In genomic region chr1:43373034-43373940, GRCh38 we compare ENCODE assay signal across 10 cellular contexts. TPM values are rescaled to one million over a fixed set of nuclear protein-coding genes. Genes with fewer than 3 reads are reported as not detected.
A peak's percentile ranks its signal among the peaks of the same experiment; 100 is the strongest.
DNase-seq lines count a peak whose midpoint lies in the region; ATAC-seq and TF ChIP-seq lines count a peak whose summit lies in the region.
"Had no signal": no experiment of that assay in that cellular context is flagged by ENCODE, and none has a peak within 500 bp of the region (broad histone marks: within the 10 kb centered on the region; RNA-seq: fewer than 3 reads in every experiment).

No MANE protein-coding gene starts in this region.

- H3K27ac ChIP-seq in ascending aorta (peak overlapping the region; percentile 41 to 54), subcutaneous abdominal adipose tissue (ENCODE audit: low read depth, low read length) (peak overlapping the region; percentile 33)
- H3K27ac ChIP-seq: cardiac muscle cell had no signal

- peaks cover 5 to 10% of the 10 kb centered on the region in 2 donors for H3K4me1 ChIP-seq in ascending aorta
- H3K4me1 ChIP-seq in subcutaneous abdominal adipose tissue (ENCODE audit: control insufficient read depth in 5 of 5, insufficient read depth in 5 of 5, low read length in 5 of 5): peaks cover 3 to 20% (median 18%) of the 10 kb centered on the region in 5 donors

- DNase-seq in HFF-Myc (ENCODE audit: extremely low read depth, low read depth) (peak; percentile 35), ascending aorta (ENCODE audit: low spot score in 2 of 2) (no peak), left ventricle myocardium superior (no peak), NCI-H1694 (lab: John Stamatoyannopoulos, UW) (no peak), DMS114 treated with DMSO at 0.1 percent for 48 hours (lab: John Stamatoyannopoulos, UW; ENCODE audit: unreplicated experiment) (no peak), NCI-H345 (lab: John Stamatoyannopoulos, UW) (no peak)
- DNase-seq: NCI-H2081 had no signal

- H3K9me3 ChIP-seq in ascending aorta (no peaks in the 10 kb centered on the region), subcutaneous abdominal adipose tissue (ENCODE audit: control insufficient read depth in 5 of 5, low read length in 5 of 5) (no peaks in the 10 kb centered on the region)

- H3K36me3 ChIP-seq in ascending aorta: peaks cover 0 to 4% of the 10 kb centered on the region in 2 donors
- peaks cover 0 to 10% (median 3%) of the 10 kb centered on the region in 5 donors for H3K36me3 ChIP-seq in subcutaneous abdominal adipose tissue (ENCODE audit: control insufficient read depth in 5 of 5, insufficient read depth in 5 of 5, low read length in 5 of 5)
- H3K36me3 ChIP-seq: cardiac muscle cell had no signal

- H3K4me3 ChIP-seq in HFF-Myc (replicated peaks; ENCODE audit: low read depth, low read length): no peak overlapping the region
- H3K4me3 ChIP-seq in ascending aorta: no peak overlapping the region
- H3K4me3 ChIP-seq in subcutaneous abdominal adipose tissue (ENCODE audit: low read depth in 1 of 5, low read length in 5 of 5): no peak overlapping the region
- H3K4me3 ChIP-seq: cardiac muscle cell had no signal

- peak; percentile 67 for ATAC-seq in left ventricle myocardium superior

- peak overlapping the region in 2 of 5 donors; percentile 0 to 19 for H3K9ac ChIP-seq in subcutaneous abdominal adipose tissue (ENCODE audit: low read length in 5 of 5)

- intact Hi-C loops in ascending aorta (cut with DNase I) (no loop called here), left ventricle myocardium superior (cut with micrococcal nuclease) (loop anchor here (5.0 kb wide), 1 partner anchor 136 kb away; no protein-coding TSS in a partner anchor)

- no peak for TF ChIP-seq CTCF in HFF-Myc (IDR thresholded peaks at IDR 0.05; ENCODE audit: low read depth, low read length, missing control alignments)
- TF ChIP-seq CTCF in ascending aorta (IDR thresholded peaks at IDR 0.05): no peak

- no peaks in the 10 kb centered on the region for H3K27me3 ChIP-seq in ascending aorta
- no peaks in the 10 kb centered on the region for H3K27me3 ChIP-seq in subcutaneous abdominal adipose tissue (ENCODE audit: control insufficient read depth in 5 of 5, insufficient read depth in 4 of 5, low read length in 5 of 5)
- H3K27me3 ChIP-seq: cardiac muscle cell had no signal

RNA-seq across cellular contexts. Expression of gene ELOVL1, which starts 5.5 kb away (rescaled TPM):
- total RNA-seq in ascending aorta: 39.9 TPM
- 30.2 TPM for total RNA-seq in left ventricle myocardium superior

RNA-seq across cellular contexts. Expression of gene CDC20, which starts 14.5 kb away (rescaled TPM):
- total RNA-seq in ascending aorta (not detected), left ventricle myocardium superior (1.3 TPM)

RNA-seq across cellular contexts. Expression of gene MED8, which starts 16.3 kb away (rescaled TPM):
- 15.3 TPM for total RNA-seq in ascending aorta
- total RNA-seq in left ventricle myocardium superior: 16.0 TPM

RNA-seq across cellular contexts. Expression of gene SZT2, which starts 16.4 kb away (rescaled TPM):
- 35.9 TPM for total RNA-seq in ascending aorta
- total RNA-seq in left ventricle myocardium superior: 27.0 TPM

RNA-seq across cellular contexts. Expression of gene MPL, which starts 35.7 kb away (rescaled TPM):
- total RNA-seq in ascending aorta: not detected
- total RNA-seq in left ventricle myocardium superior: 0.40 TPM
- total RNA-seq: activated CD8-positive, alpha-beta memory T cell treated with anti-CD3 and anti-CD28 coated beads for 36 hours; cardiac muscle cell had no signal
